ENCODE assay signal across 10 cellular contexts in genomic region chr13:52102423-52102822, GRCh38. TPM values are rescaled to one million over a fixed set of nuclear protein-coding genes. Genes with fewer than 3 reads are reported as not detected.
A peak's percentile ranks its signal among the peaks of the same experiment; 100 is the strongest.
DNase-seq lines count a peak whose midpoint lies in the region; FAIRE-seq and TF ChIP-seq lines count a peak whose summit lies in the region.
"Not testable (repeated sequence)": the region's sequence is repeated elsewhere in the genome, so short reads cannot be mapped to it uniquely, and the experiment has no call there.
"Had no signal": no experiment of that assay in that cellular context is flagged by ENCODE, and none has a peak within 500 bp of the region (broad histone marks: within the 10 kb centered on the region; RNA-seq: fewer than 3 reads in every experiment).

No MANE protein-coding gene starts in this region.

- WGBS in H1 (ENCODE audit: extremely low coverage in 1 of 2, insufficient coverage in 1 of 2, insufficient read length in 1 of 2, insufficient replicate concordance in 2 of 2, low coverage in 1 of 2, low lambda C conversion rate in 2 of 2, missing lambda C conversion rate in 1 of 2), 2 experiments = 100% methylated on average over 3 of the region's 3 CpGs; no CpG with 5 or more reads in 1 of the 2 experiments

- H4K8ac ChIP-seq in H1 (ENCODE audit: extremely low read depth, insufficient read depth, low read length) = not testable (repeated sequence)

- H2BK20ac ChIP-seq in H1 (ENCODE audit: low read length) = not testable (repeated sequence)

- H4K5ac ChIP-seq in H1 (ENCODE audit: insufficient read length, low read depth, low read length) = not testable (repeated sequence)

- not testable (repeated sequence) for H3K27ac ChIP-seq in H1 (ENCODE audit: low read depth, low read length)

- H3K4me1 Mint-ChIP-seq in activated CD4-positive, alpha-beta T cell treated with anti-CD3 and anti-CD28 coated beads, Interleukin-2, amount 10 ng/mL, durations not matched to agents 24 days and 14 days = not testable (repeated sequence)

- H3K4me2 ChIP-seq in H1 (ENCODE audit: insufficient read depth in 1 of 2, low read depth in 2 of 2, low read length in 2 of 2) = not testable (repeated sequence)

- not testable (repeated sequence) for H3K9me3 Mint-ChIP-seq in activated CD4-positive, alpha-beta T cell treated with anti-CD3 and anti-CD28 coated beads, Interleukin-2, amount 10 ng/mL, durations not matched to agents 24 days and 14 days

- H3K79me1 ChIP-seq in H1 (ENCODE audit: low read depth, low read length) = not testable (repeated sequence)

- not testable (repeated sequence) for H3K4ac ChIP-seq in H1 (replicated peaks; ENCODE audit: insufficient read length, low read depth, low read length)

- H3K4me1 ChIP-seq in H1 (replicated peaks in 1 of 4; ENCODE audit: control insufficient read depth in 3 of 4, insufficient read depth in 4 of 4, low read length in 3 of 4) = not testable (repeated sequence)

- H3K14ac ChIP-seq in H1 (ENCODE audit: insufficient read length) = not testable (repeated sequence)

- H3K18ac ChIP-seq in H1 (ENCODE audit: extremely low read depth, low read length) = not testable (repeated sequence)

- not testable (repeated sequence) for H4K20me1 ChIP-seq in H1 (replicated peaks in 1 of 2; ENCODE audit: control insufficient read depth in 1 of 2, insufficient read depth in 2 of 2, low read length in 2 of 2)

- H2BK120ac ChIP-seq in H1 (replicated peaks; ENCODE audit: low read depth, low read length) = not testable (repeated sequence)

- not testable (repeated sequence) for TF ChIP-seq POLR2A in NB4 (IDR thresholded peaks at IDR 0.05; ENCODE audit: extremely low read depth, insufficient read length); H1 (IDR thresholded peaks at IDR 0.05; ENCODE audit: control extremely low read depth in 1 of 2, low read depth in 2 of 2, low read length in 2 of 2)

- not testable (repeated sequence) for TF ChIP-seq EP300 in Ishikawa (IDR thresholded peaks at IDR 0.05; ENCODE audit: borderline replicate concordance); H1 (IDR thresholded peaks at IDR 0.05; ENCODE audit: borderline replicate concordance in 1 of 2, low read depth in 2 of 2, low read length in 2 of 2)

- not testable (repeated sequence) for H3K4me3 ChIP-seq in NB4 (ENCODE audit: low read depth, low read length); H1 (ENCODE audit: extremely low read depth in 1 of 4, insufficient read depth in 2 of 4, low read depth in 3 of 4, low read length in 4 of 4)

- not testable (repeated sequence) for FAIRE-seq in H1 (lab: Jason Lieb, UNC)

- TF ChIP-seq RAD21 in Ishikawa (IDR thresholded peaks at IDR 0.05; ENCODE audit: low read depth); H1 (IDR thresholded peaks at IDR 0.05 in 1 of 2, conservative IDR thresholded peaks at IDR 0.05 in 1 of 2; ENCODE audit: low read depth in 2 of 2, low read length in 2 of 2): not testable (repeated sequence)

- not testable (repeated sequence) for H2AFZ ChIP-seq in H1 (ENCODE audit: low read length)

- not testable (repeated sequence) for H3K36me3 Mint-ChIP-seq in activated CD4-positive, alpha-beta T cell treated with anti-CD3 and anti-CD28 coated beads, Interleukin-2, amount 10 ng/mL, durations not matched to agents 24 days and 14 days (ENCODE audit: low read depth)

- H3K27me3 Mint-ChIP-seq in activated CD4-positive, alpha-beta T cell treated with anti-CD3 and anti-CD28 coated beads, Interleukin-2, amount 10 ng/mL, durations not matched to agents 24 days and 14 days = not testable (repeated sequence)

- not testable (repeated sequence) for H2BK12ac ChIP-seq in H1 (ENCODE audit: low read depth, low read length)

- not testable (repeated sequence) for H3K27ac Mint-ChIP-seq in activated CD4-positive, alpha-beta T cell treated with anti-CD3 and anti-CD28 coated beads, Interleukin-2, amount 10 ng/mL, durations not matched to agents 24 days and 14 days

- not testable (repeated sequence) for H3K23me2 ChIP-seq in H1 (ENCODE audit: low read depth, low read length)

- H3K9me3 ChIP-seq in H1 (ENCODE audit: insufficient read depth in 2 of 2, low read depth in 1 of 2, low read length in 1 of 2) = not testable (repeated sequence)

- H3K9ac ChIP-seq in H1 (replicated peaks in 1 of 4; ENCODE audit: extremely low read depth in 1 of 4, low read depth in 3 of 4, low read length in 3 of 4) = not testable (repeated sequence)

- not testable (repeated sequence) for H3K36me3 ChIP-seq in H1 (ENCODE audit: control insufficient read depth in 2 of 4, insufficient read depth in 4 of 4, low read length in 3 of 4)

- not testable (repeated sequence) for H3K27me3 ChIP-seq in H1 (replicated peaks in 1 of 4; ENCODE audit: control insufficient read depth in 3 of 4, extremely low read depth in 1 of 4, insufficient read depth in 3 of 4, low read length in 3 of 4)

- POLR2A ChIA-PET in H1 (lab: Charles Lee; ENCODE audit: partially characterized antibody) = not testable (repeated sequence)

- peak; percentile 53 for DNase-seq in NB4 (ENCODE audit: low read depth)
- peak; percentile 20 for DNase-seq in activated CD4-positive, alpha-beta T cell treated with anti-CD3 and anti-CD28 coated beads, Interleukin-2, amount 10 ng/mL, durations not matched to agents 24 days and 14 days
- DNase-seq in H1 (ENCODE audit: low read depth in 1 of 2, low spot score in 2 of 2) = not testable (repeated sequence)

- not testable (repeated sequence) for H3K4me3 Mint-ChIP-seq in activated CD4-positive, alpha-beta T cell treated with anti-CD3 and anti-CD28 coated beads, Interleukin-2, amount 10 ng/mL, durations not matched to agents 24 days and 14 days

- H4K91ac ChIP-seq in H1 (replicated peaks; ENCODE audit: insufficient read length, low read length) = not testable (repeated sequence)

- CTCF ChIA-PET in H1 (lab: Charles Lee; ENCODE audit: partially characterized antibody) = interaction anchor here (0.9 to 1.4 kb wide), 5 partner anchors 9 to 101 kb away, joined by 3 to 4 read pairs (median 3); no protein-coding TSS in a partner anchor

- H2BK5ac ChIP-seq in H1 (ENCODE audit: low read depth, low read length) = not testable (repeated sequence)

- not testable (repeated sequence) for H2BK15ac ChIP-seq in H1 (ENCODE audit: low read length)

- H2AK5ac ChIP-seq in H1 (ENCODE audit: low read depth, low read length) = not testable (repeated sequence)

- intact Hi-C loops in activated CD4-positive, alpha-beta T cell treated with anti-CD3 and anti-CD28 coated beads, Interleukin-2, amount 10 ng/mL, durations not matched to agents 24 days and 14 days (cut with micrococcal nuclease) = not testable (repeated sequence)

- not testable (repeated sequence) for H3K23ac ChIP-seq in H1 (ENCODE audit: insufficient read length)

- not testable (repeated sequence) for H3K56ac ChIP-seq in H1 (replicated peaks; ENCODE audit: insufficient read length, low read depth, low read length)

- not testable (repeated sequence) for TF ChIP-seq CTCF in NB4 (IDR thresholded peaks at IDR 0.05; ENCODE audit: low read depth, low read length); H1 (IDR thresholded peaks at IDR 0.05; ENCODE audit: control extremely low read depth in 1 of 3, insufficient read depth in 1 of 3, low read depth in 1 of 3, low read length in 3 of 3)

- not testable (repeated sequence) for H3K79me2 ChIP-seq in H1 (ENCODE audit: control insufficient read depth in 1 of 2, insufficient read depth in 2 of 2, low read length in 2 of 2)

TF ChIP-seq in Ishikawa, 13 proteins besides CTCF, POLR2A, EP300 and RAD21:
- TF ChIP-seq CEBPB (IDR thresholded peaks at IDR 0.05) = peak; percentile 74

TF ChIP-seq in H1, 55 proteins besides CTCF, POLR2A, EP300 and RAD21:
- peak; percentile 67 for TF ChIP-seq CEBPB (IDR thresholded peaks at IDR 0.05; ENCODE audit: low read depth, low read length)

RNA-seq across cellular contexts. Expression of gene NEK5, which starts 26.4 kb away (rescaled TPM):
- total RNA-seq in activated CD4-positive, alpha-beta T cell treated with anti-CD3 and anti-CD28 coated beads, Interleukin-2, amount 10 ng/mL, durations not matched to agents 24 days and 14 days = not detected in 2 replicates
- total RNA-seq in H1 (2021; fragmentation: NEBNext Ultra II Directional; extraction: Animal tissue kit (Norgen Biotek cat#: 25700)) = 0.27 and 0.35 TPM in 2 replicates
- polyA plus RNA-seq in H1 (2011; rRNA removed) = 0.12 and 0.17 TPM in 2 replicates
- 0.21 TPM for polyA plus RNA-seq in H1 (2011; cell fraction: cytosol; rRNA removed)
- 0.20 TPM for polyA plus RNA-seq in H1 (2011; cell fraction: nucleus; rRNA removed)
- polyA plus RNA-seq in H1 (2012, experiment 1 of 2) = 0.25 to 0.72 TPM (median 0.36 TPM) in 4 replicates
- polyA plus RNA-seq in H1 (2012, experiment 2 of 2) = not detected
- polyA plus RNA-seq in H1 (2013, experiment 1 of 2) = 0.36 TPM
- 0.39 TPM for polyA plus RNA-seq in H1 (2013, experiment 2 of 2)
- polyA minus RNA-seq in H1 (2011; rRNA and poly(A)+ RNA removed) = 0.10 and 0.13 TPM in 2 replicates
- polyA minus RNA-seq in H1 (2011; cell fraction: cytosol; rRNA and poly(A)+ RNA removed) = not detected
- polyA minus RNA-seq in H1 (2011; cell fraction: nucleus; rRNA and poly(A)+ RNA removed) = 0.50 TPM
- total RNA-seq: A673; CD4-positive, alpha-beta memory T cell; CD4-positive, CD25-positive, alpha-beta regulatory T cell; CD8-positive, alpha-beta memory T cell; G401; GM12878 had no signal

RNA-seq across cellular contexts. Expression of gene NEK3, which starts 57.0 kb away (rescaled TPM):
- total RNA-seq in activated CD4-positive, alpha-beta T cell treated with anti-CD3 and anti-CD28 coated beads, Interleukin-2, amount 10 ng/mL, durations not matched to agents 24 days and 14 days = 7.1 and 10.4 TPM in 2 replicates
- total RNA-seq in H1 (2021; fragmentation: NEBNext Ultra II Directional; extraction: Animal tissue kit (Norgen Biotek cat#: 25700)) = 24.5 and 26.0 TPM in 2 replicates
- polyA plus RNA-seq in H1 (2011; rRNA removed) = 9.0 and 11.4 TPM in 2 replicates
- polyA plus RNA-seq in H1 (2011; cell fraction: cytosol; rRNA removed) = 20.5 TPM
- 5.7 TPM for polyA plus RNA-seq in H1 (2011; cell fraction: nucleus; rRNA removed)
- 12.2 to 16.2 TPM (median 12.7 TPM) in 4 replicates for polyA plus RNA-seq in H1 (2012, experiment 1 of 2)
- polyA plus RNA-seq in H1 (2012, experiment 2 of 2) = 1.3 TPM
- 44.5 TPM for polyA plus RNA-seq in H1 (2013, experiment 1 of 2)
- 41.8 TPM for polyA plus RNA-seq in H1 (2013, experiment 2 of 2)
- polyA minus RNA-seq in H1 (2011; rRNA and poly(A)+ RNA removed) = 5.6 and 5.9 TPM in 2 replicates
- 10.2 TPM for polyA minus RNA-seq in H1 (2011; cell fraction: cytosol; rRNA and poly(A)+ RNA removed)
- 10.4 TPM for polyA minus RNA-seq in H1 (2011; cell fraction: nucleus; rRNA and poly(A)+ RNA removed)
